25 cellular contexts compared by ENCODE assay signal in genomic region chr14:99515301-99516155, GRCh38. TPM values are rescaled to one million over a fixed set of nuclear protein-coding genes. Genes with fewer than 3 reads are reported as not detected.
DNase-seq lines count a peak whose midpoint lies in the region; ATAC-seq and TF ChIP-seq lines count a peak whose summit lies in the region.
"Had no signal": no experiment of that assay in that cellular context is flagged by ENCODE, and none has a peak within 500 bp of the region (broad histone marks: within the 10 kb centered on the region; RNA-seq: fewer than 3 reads in every experiment).

No MANE protein-coding gene starts in this region.

- intact Hi-C loops in sciatic nerve (cut with DNase I) (no loop called here), A673 (cut with micrococcal nuclease; ENCODE audit: unreplicated experiment) (loop anchor here (5.0 kb wide), 1 partner anchor 372 kb away; no protein-coding TSS in a partner anchor)

- H3K27me3 ChIP-seq in A673 (replicated peaks; ENCODE audit: insufficient read depth, low read depth, low read length, poor library complexity) = no peaks in the 10 kb centered on the region
- H3K27me3 ChIP-seq: adrenal gland, neutrophil had no signal

- no peaks in the 10 kb centered on the region for H3K4me1 ChIP-seq in A673 (ENCODE audit: insufficient read depth, low read length, poor library complexity, severe bottlenecking)

- ATAC-seq in left lobe of liver = no peak
- no peak for ATAC-seq in sciatic nerve
- ATAC-seq in GM18867 (IDR thresholded peaks at IDR 0.05; ENCODE audit: unreplicated experiment) = no peak
- ATAC-seq: activated CD4-positive, CD25-positive, alpha-beta regulatory T cell treated with anti-CD3 and anti-CD28 coated beads, Interleukin-2, amount 50 U/mL, for 24 hours had no signal

- peak; percentile 7 for DNase-seq in activated naive CD4-positive, alpha-beta T cell treated with anti-CD3 and anti-CD28 coated beads, Interleukin-2, amount 50 U/mL, for 16 hours
- DNase-seq in activated naive CD4-positive, alpha-beta T cell (lab: John Stamatoyannopoulos, UW) = no peak
- no peak for DNase-seq in RWPE1 (ENCODE audit: low spot score)
- peak; percentile 45 for DNase-seq in left lobe of liver (ENCODE audit: low spot score)
- peak; percentile 55 for DNase-seq in sciatic nerve (ENCODE audit: low spot score)
- no peak for DNase-seq in A673 (ENCODE audit: low spot score)
- DNase-seq in C1 segment of cervical spinal cord (lab: John Stamatoyannopoulos, UW) = no peak
- DNase-seq: ACHN; activated CD4-positive, alpha-beta memory T cell treated with anti-CD3 and anti-CD28 coated beads for 36 hours; activated CD8-positive, alpha-beta memory T cell treated with anti-CD3 and anti-CD28 coated beads, Interleukin-2, amount 50 U/mL, for 48 hours; effector CD8-positive, alpha-beta T cell; glutamatergic neuron; kidney glomerular epithelial cell; NCI-H1105 treated with DMSO at 0.1 percent for 48 hours; NCI-H2029; NCI-H526; PC-9; SIG-M5; small intestine; stimulated activated CD4-positive, alpha-beta T cell treated with anti-CD3 and anti-CD28 coated beads, Interleukin-1b, Interleukin-23, amount 100 ng/mL, for 48 hours; trophoblast cell had no signal

- peaks cover 11% of the 10 kb centered on the region for H3K36me3 ChIP-seq in A673 (ENCODE audit: insufficient read depth, low read length, poor library complexity, severe bottlenecking)

- peak overlapping the region; percentile 2; the same call in 1 of the 2 replicates for H3K27ac ChIP-seq in RWPE1
- H3K27ac ChIP-seq in A673 (ENCODE audit: low read depth, low read length, poor library complexity, severe bottlenecking) = no peak overlapping the region
- H3K27ac ChIP-seq: adrenal gland, neutrophil, PC-9 had no signal

- H3K4me3 ChIP-seq in A673 (ENCODE audit: low read depth, low read length, poor library complexity, severe bottlenecking) = no peak overlapping the region
- H3K4me3 ChIP-seq: adrenal gland, PC-9 had no signal

- BruUV-seq in A673 (replicated peaks; lab: Mats Ljungman, UMichigan) = no TSS peak

- CTCF ChIA-PET in RWPE1 (lab: Yijun Ruan, JAX) (interaction anchor here (0.6 kb wide), 1 partner anchor 129 kb away, joined by 4 read pairs; no protein-coding TSS in a partner anchor), A673 (lab: Charles Lee) (no interaction called here)

- TF ChIP-seq CTCF in RWPE1 (conservative IDR thresholded peaks at IDR 0.05; ENCODE audit: low read depth) (no peak), A673 (conservative IDR thresholded peaks at IDR 0.05; ENCODE audit: low read depth, low read length) (no peak)

- no peaks in the 10 kb centered on the region for H3K9me3 ChIP-seq in A673 (ENCODE audit: low read depth, low read length, poor library complexity, severe bottlenecking)
- H3K9me3 ChIP-seq: adrenal gland, neutrophil had no signal

- POLR2A ChIA-PET in RWPE1 (lab: Yijun Ruan, JAX; ENCODE audit: low non-redundant PET) (interaction anchor here (0.5 kb wide), 1 partner anchor 443 kb away, joined by 3 read pairs; no protein-coding TSS in a partner anchor), A673 (lab: Charles Lee; ENCODE audit: low non-redundant PET) (no interaction called here)

RNA-seq across cellular contexts. Expression of gene CCNK, which starts 34.3 kb away (rescaled TPM):
- 13.8 TPM for total RNA-seq in left lobe of liver
- total RNA-seq in sciatic nerve = 43.2 TPM
- 88.0 and 88.2 TPM in 2 replicates for total RNA-seq in A673 (2021)

RNA-seq across cellular contexts. Expression of gene SETD3, which starts 34.9 kb away (rescaled TPM):
- total RNA-seq in left lobe of liver (25.1 TPM), sciatic nerve (86.0 TPM), A673 (2021) (46.4 and 48.4 TPM in 2 replicates)

Comparison
In these comparisons a context has a peak if more than half of its experiments do, and no peak if none do; other contexts are left out.
1. DNase-seq: peak in activated naive CD4-positive, alpha-beta T cell treated with anti-CD3 and anti-CD28 coated beads, Interleukin-2, amount 50 U/mL, for 16 hours (single experiment), left lobe of liver (single experiment) and sciatic nerve (single experiment); none in activated naive CD4-positive, alpha-beta T cell (0 of 4), RWPE1 (single experiment), A673 (single experiment) and C1 segment of cervical spinal cord (0 of 14).